In genomic region chr1:15579683-15580047, GRCh38 we compare ENCODE assay signal across 11 cellular contexts. TPM values are rescaled to one million over a fixed set of nuclear protein-coding genes. Genes with fewer than 3 reads are reported as not detected.
A peak's percentile ranks its signal among the peaks of the same experiment; 100 is the strongest.
DNase-seq lines count a peak whose midpoint lies in the region; ATAC-seq, FAIRE-seq and TF ChIP-seq lines count a peak whose summit lies in the region.
"Had no signal": no experiment of that assay in that cellular context is flagged by ENCODE, and none has a peak within 500 bp of the region (broad histone marks: within the 10 kb centered on the region; RNA-seq: fewer than 3 reads in every experiment).

No MANE protein-coding gene starts in this region.

- no peaks in the 10 kb centered on the region for H3K79me2 ChIP-seq in GM12878 (ENCODE audit: control insufficient read depth, insufficient read depth, low read length)
- no peaks in the 10 kb centered on the region for H3K79me2 ChIP-seq in parathyroid adenoma

- CTCF ChIA-PET in GM12878 (lab: Yijun Ruan, JAX) (interaction anchor here (0.9 to 2.2 kb wide), 3 partner anchors 7 to 212 kb away, joined by 3 to 9 read pairs (median 6); no protein-coding TSS in a partner anchor), A673 (lab: Charles Lee) (no interaction called here)

- H3K27ac ChIP-seq in GM12878 (ENCODE audit: control insufficient read depth, insufficient read depth), result peak overlapping the region; percentile 75
- H3K27ac ChIP-seq in parathyroid adenoma, result peak overlapping the region; percentile 85
- no peak overlapping the region for H3K27ac ChIP-seq in A673 (ENCODE audit: low read depth, low read length, poor library complexity, severe bottlenecking)

- peak; percentile 41 for DNase-seq in GM12878 (ENCODE audit: low read depth, low spot score)
- DNase-seq in A673 (ENCODE audit: low spot score), result no peak
- DNase-seq in NK-92 treated with Interleukin-12 subunit alpha and Interleukin-12 subunit beta, amount 100 ng/mL, for 24 hours (lab: John Stamatoyannopoulos, UW), result no peak
- DNase-seq in NCI-H526 (lab: John Stamatoyannopoulos, UW), result no peak
- DNase-seq: adrenal gland, NCI-H748 treated with DMSO at 0.1 percent for 48 hours, T-helper 9 cell had no signal

- POLR2A ChIA-PET in GM12878 (lab: Charles Lee) (interaction anchor here (0.6 to 1.4 kb wide), 5 partner anchors 12 to 54 kb away, joined by 3 to 7 read pairs (median 4); no protein-coding TSS in a partner anchor), A673 (lab: Charles Lee; ENCODE audit: low non-redundant PET) (no interaction called here)

- in situ Hi-C loops in GM12878 (cut with MboI), result no loop called here

- H2AFZ ChIP-seq in GM12878 (ENCODE audit: control insufficient read depth, low read depth, low read length) (peak overlapping the region; percentile 68), parathyroid adenoma (peak overlapping the region; percentile 36)

- TF ChIP-seq EP300 in GM12878 (IDR thresholded peaks at IDR 0.05; ENCODE audit: borderline replicate concordance in 1 of 2, control insufficient read depth in 1 of 2, low read depth in 2 of 2, low read length in 2 of 2), result no peak

- no peak for TF ChIP-seq POLR2A in GM12878 (IDR thresholded peaks at IDR 0.05; ENCODE audit: low read depth, low read length)

- FAIRE-seq in GM12878 (lab: Jason Lieb, UNC), result peak; percentile 89

- RAD21 ChIA-PET in GM12878 (lab: Charles Lee; ENCODE audit: unreplicated experiment), result interaction anchor here (1.3 kb wide), 1 partner anchor 114 kb away, joined by 3 read pairs; no protein-coding TSS in a partner anchor

- no peaks in the 10 kb centered on the region for H3K36me3 ChIP-seq in GM12878 (ENCODE audit: control insufficient read depth in 2 of 2, insufficient read depth in 2 of 2, low read length in 1 of 2)
- no peaks in the 10 kb centered on the region for H3K36me3 ChIP-seq in parathyroid adenoma (ENCODE audit: control insufficient read depth, insufficient read depth, low read length)
- H3K36me3 ChIP-seq in A673 (ENCODE audit: insufficient read depth, low read length, poor library complexity, severe bottlenecking), result no peaks in the 10 kb centered on the region
- H3K36me3 ChIP-seq: adrenal gland had no signal

- ATAC-seq in GM18502 (IDR thresholded peaks at IDR 0.05; ENCODE audit: poor library complexity, unreplicated experiment) (peak; percentile 43), HG03196 (IDR thresholded peaks at IDR 0.05; ENCODE audit: unreplicated experiment) (peak; percentile 46), GM12878 (peak; percentile 70), HG02763 (IDR thresholded peaks at IDR 0.05; ENCODE audit: unreplicated experiment) (no peak)

- TF ChIP-seq RAD21 in GM12878 (IDR thresholded peaks at IDR 0.05; ENCODE audit: insufficient read depth, low read depth, low read length), result no peak

- intact Hi-C loops in GM12878 (cut with micrococcal nuclease; ENCODE audit: unreplicated experiment), result no loop called here
- intact Hi-C loops in A673 (cut with micrococcal nuclease; ENCODE audit: unreplicated experiment), result no loop called here

- H4K20me1 ChIP-seq in GM12878 (ENCODE audit: control insufficient read depth, insufficient read depth), result no peaks in the 10 kb centered on the region

- H3K4me1 ChIP-seq in GM12878 (ENCODE audit: control insufficient read depth, insufficient read depth, low read length) (peaks cover 19% of the 10 kb centered on the region), parathyroid adenoma (peaks cover 14% of the 10 kb centered on the region), A673 (ENCODE audit: insufficient read depth, low read length, poor library complexity, severe bottlenecking) (no peaks in the 10 kb centered on the region)

- H3K9ac ChIP-seq in GM12878 (ENCODE audit: control insufficient read depth, insufficient read depth, low read length), result peak overlapping the region; percentile 67
- H3K9ac ChIP-seq in parathyroid adenoma, result no peak overlapping the region

- TF ChIP-seq CTCF in GM12878 (IDR thresholded peaks at IDR 0.05 in 2 of 3, conservative IDR thresholded peaks at IDR 0.05 in 1 of 3; ENCODE audit: control insufficient read depth in 2 of 3, extremely low read depth in 1 of 3, insufficient read depth in 1 of 3, low read depth in 3 of 3, low read length in 3 of 3), result no peak
- TF ChIP-seq CTCF in parathyroid adenoma (IDR thresholded peaks at IDR 0.05), result no peak
- no peak for TF ChIP-seq CTCF in A673 (conservative IDR thresholded peaks at IDR 0.05; ENCODE audit: low read depth, low read length)

- SMC1A ChIA-PET in GM12878 (lab: Charles Lee; ENCODE audit: uncharacterized antibody, unreplicated experiment), result interaction anchor here (0.6 to 2.7 kb wide), 10 partner anchors 9 to 79 kb away, joined by 3 to 10 read pairs (median 3); no protein-coding TSS in a partner anchor

- BruUV-seq in GM12878 (replicated peaks; lab: Mats Ljungman, UMichigan), result no TSS peak
- no TSS peak for BruUV-seq in A673 (replicated peaks; lab: Mats Ljungman, UMichigan)

- H3K4me2 ChIP-seq in GM12878 (ENCODE audit: control insufficient read depth, insufficient read depth) (peak overlapping the region; percentile 85), parathyroid adenoma (ENCODE audit: low read length) (peak overlapping the region; percentile 64)

- H3K9me3 ChIP-seq in GM12878 (replicated peaks; ENCODE audit: control insufficient read depth, insufficient read depth, low read length), result no peaks in the 10 kb centered on the region
- no peaks in the 10 kb centered on the region for H3K9me3 ChIP-seq in parathyroid adenoma (ENCODE audit: control insufficient read depth, low read length)
- H3K9me3 ChIP-seq in A673 (ENCODE audit: low read depth, low read length, poor library complexity, severe bottlenecking), result no peaks in the 10 kb centered on the region
- H3K9me3 ChIP-seq: adrenal gland had no signal

- H3K27me3 ChIP-seq in GM12878 (replicated peaks in 1 of 2; ENCODE audit: control insufficient read depth in 2 of 2, insufficient read depth in 2 of 2, low read length in 1 of 2) (no peaks in the 10 kb centered on the region), parathyroid adenoma (ENCODE audit: control insufficient read depth, insufficient read depth, low read length) (no peaks in the 10 kb centered on the region), A673 (replicated peaks; ENCODE audit: insufficient read depth, low read depth, low read length, poor library complexity) (no peaks in the 10 kb centered on the region)
- H3K27me3 ChIP-seq: adrenal gland had no signal

- H3K4me3 ChIP-seq in GM12878 (no peak overlapping the region), parathyroid adenoma (ENCODE audit: low read depth, low read length) (peak overlapping the region; percentile 39), A673 (ENCODE audit: low read depth, low read length, poor library complexity, severe bottlenecking) (no peak overlapping the region)
- H3K4me3 ChIP-seq: adrenal gland had no signal

RNA-seq across cellular contexts. Expression of gene AGMAT, which starts 5.2 kb away (rescaled TPM):
- 2.2 and 2.5 TPM in 2 replicates for total RNA-seq in GM12878 (2013; cell fraction: nucleolus; rRNA removed)
- total RNA-seq in GM12878 (2014; rRNA removed) (7.0 and 7.9 TPM in 2 replicates), GM12878 (2014; rRNA removed; fragmentation: Illumina TruSeq; extraction: Trizol) (5.0 and 5.3 TPM in 2 replicates), GM12878 (2021) (6.9 and 7.4 TPM in 2 replicates), A673 (2021) (0.11 and 0.20 TPM in 2 replicates)
- polyA plus RNA-seq in GM12878 (2011; ENCODE audit: low read depth), result 1.6 TPM
- polyA plus RNA-seq in GM12878 (2011; rRNA removed) (1.4 and 1.5 TPM in 2 replicates), GM12878 (2014; fragmentation: Illumina TruSeq; extraction: Trizol) (3.5 and 4.7 TPM in 2 replicates), GM12878 (2014; fragmentation: Nextera tagmentation; extraction: Ambion mirVana) (1 to 10 TPM in 1 of 2 experiments, under 1 TPM in 1; 0.47 to 1.6 TPM), GM12878 (2014; rRNA removed) (5.7 and 6.0 TPM in 2 replicates), GM12878 (2016; fragmentation: Nextera tagmentation; extraction: Ambion mirVana) (1 to 10 TPM; 3.6 to 4.7 TPM)
- polyA plus RNA-seq in GM12878 (2011; cell fraction: cytosol; rRNA removed), result 1.5 TPM in 2 replicates
- 0.45 and 0.57 TPM in 2 replicates for polyA plus RNA-seq in GM12878 (2011; cell fraction: nucleus; rRNA removed)
- polyA plus RNA-seq in GM12878 (2012), result 2.0 and 2.3 TPM in 2 replicates
- 1.2 and 1.3 TPM in 2 replicates for polyA minus RNA-seq in GM12878 (2011; rRNA and poly(A)+ RNA removed)
- 1.5 and 1.7 TPM in 2 replicates for polyA minus RNA-seq in GM12878 (2011; cell fraction: cytosol; rRNA and poly(A)+ RNA removed)
- polyA minus RNA-seq in GM12878 (2011; cell fraction: nucleus; rRNA and poly(A)+ RNA removed), result 0.24 and 0.38 TPM in 2 replicates

RNA-seq across cellular contexts. Expression of gene DDI2, which starts 37.6 kb away (rescaled TPM):
- 151 and 156 TPM in 2 replicates for total RNA-seq in GM12878 (2013; cell fraction: nucleolus; rRNA removed)
- total RNA-seq in GM12878 (2014; rRNA removed) (24.1 TPM in 2 replicates), GM12878 (2014; rRNA removed; fragmentation: Illumina TruSeq; extraction: Trizol) (17.1 and 17.3 TPM in 2 replicates), GM12878 (2021) (29.1 and 33.1 TPM in 2 replicates), A673 (2021) (38.1 and 41.3 TPM in 2 replicates)
- 6.8 TPM for polyA plus RNA-seq in GM12878 (2011; ENCODE audit: low read depth)
- polyA plus RNA-seq in GM12878 (2011; rRNA removed) (10.8 TPM in 2 replicates), GM12878 (2014; fragmentation: Illumina TruSeq; extraction: Trizol) (22.0 and 23.0 TPM in 2 replicates), GM12878 (2014; fragmentation: Nextera tagmentation; extraction: Ambion mirVana) (1 to 10 TPM; 3.3 to 3.6 TPM), GM12878 (2014; rRNA removed) (11.6 and 12.3 TPM in 2 replicates), GM12878 (2016; fragmentation: Nextera tagmentation; extraction: Ambion mirVana) (10 to 100 TPM in 1 of 2 experiments, 1 to 10 TPM in 1; 7.1 to 10.1 TPM)
- polyA plus RNA-seq in GM12878 (2011; cell fraction: cytosol; rRNA removed), result 8.2 and 8.9 TPM in 2 replicates
- polyA plus RNA-seq in GM12878 (2011; cell fraction: nucleus; rRNA removed), result 15.8 and 24.9 TPM in 2 replicates
- polyA plus RNA-seq in GM12878 (2012), result 8.3 and 9.0 TPM in 2 replicates
- 30.9 and 42.4 TPM in 2 replicates for polyA minus RNA-seq in GM12878 (2011; rRNA and poly(A)+ RNA removed)
- 5.6 and 8.4 TPM in 2 replicates for polyA minus RNA-seq in GM12878 (2011; cell fraction: cytosol; rRNA and poly(A)+ RNA removed)
- polyA minus RNA-seq in GM12878 (2011; cell fraction: nucleus; rRNA and poly(A)+ RNA removed), result 46.9 and 73.7 TPM in 2 replicates

RNA-seq across cellular contexts. Expression of gene DNAJC16, which starts 53.0 kb away (rescaled TPM):
- 36.5 and 37.0 TPM in 2 replicates for total RNA-seq in GM12878 (2013; cell fraction: nucleolus; rRNA removed)
- total RNA-seq in GM12878 (2014; rRNA removed), result 12.2 and 12.7 TPM in 2 replicates
- total RNA-seq in GM12878 (2014; rRNA removed; fragmentation: Illumina TruSeq; extraction: Trizol), result 9.4 and 10.3 TPM in 2 replicates
- total RNA-seq in GM12878 (2021), result 10.3 and 11.8 TPM in 2 replicates
- 2.7 TPM for polyA plus RNA-seq in GM12878 (2011; ENCODE audit: low read depth)
- 8.6 and 10.6 TPM in 2 replicates for polyA plus RNA-seq in GM12878 (2011; rRNA removed)
- 5.0 and 7.7 TPM in 2 replicates for polyA plus RNA-seq in GM12878 (2011; cell fraction: cytosol; rRNA removed)
- polyA plus RNA-seq in GM12878 (2011; cell fraction: nucleus; rRNA removed), result 7.1 and 10.2 TPM in 2 replicates
- polyA plus RNA-seq in GM12878 (2012), result 3.7 and 5.3 TPM in 2 replicates
- 8.5 and 10.7 TPM in 2 replicates for polyA plus RNA-seq in GM12878 (2014; fragmentation: Illumina TruSeq; extraction: Trizol)
- polyA plus RNA-seq in GM12878 (2014; fragmentation: Nextera tagmentation; extraction: Ambion mirVana), result 1 to 10 TPM; 2.4 to 4.4 TPM
- polyA plus RNA-seq in GM12878 (2014; rRNA removed), result 7.0 and 7.1 TPM in 2 replicates
- 1 to 10 TPM; 6.8 to 6.9 TPM for polyA plus RNA-seq in GM12878 (2016; fragmentation: Nextera tagmentation; extraction: Ambion mirVana)
- 10.9 and 16.5 TPM in 2 replicates for polyA minus RNA-seq in GM12878 (2011; rRNA and poly(A)+ RNA removed)
- 7.1 and 10.0 TPM in 2 replicates for polyA minus RNA-seq in GM12878 (2011; cell fraction: cytosol; rRNA and poly(A)+ RNA removed)
- polyA minus RNA-seq in GM12878 (2011; cell fraction: nucleus; rRNA and poly(A)+ RNA removed), result 2.9 and 6.0 TPM in 2 replicates
- 17.1 and 18.6 TPM in 2 replicates for total RNA-seq in A673 (2021)

RNA-seq across cellular contexts. Expression of gene CASP9, which starts 55.6 kb away (rescaled TPM):
- 9.2 and 9.5 TPM in 2 replicates for total RNA-seq in GM12878 (2013; cell fraction: nucleolus; rRNA removed)
- 7.6 and 8.7 TPM in 2 replicates for total RNA-seq in GM12878 (2014; rRNA removed)
- total RNA-seq in GM12878 (2014; rRNA removed; fragmentation: Illumina TruSeq; extraction: Trizol), result 6.3 and 6.5 TPM in 2 replicates
- total RNA-seq in GM12878 (2021), result 8.5 and 10.8 TPM in 2 replicates
- polyA plus RNA-seq in GM12878 (2011; ENCODE audit: low read depth), result 5.6 TPM
- 10.1 and 14.6 TPM in 2 replicates for polyA plus RNA-seq in GM12878 (2011; rRNA removed)
- 20.3 and 21.5 TPM in 2 replicates for polyA plus RNA-seq in GM12878 (2011; cell fraction: cytosol; rRNA removed)
- polyA plus RNA-seq in GM12878 (2011; cell fraction: nucleus; rRNA removed), result 17.7 and 18.3 TPM in 2 replicates
- 6.6 and 6.7 TPM in 2 replicates for polyA plus RNA-seq in GM12878 (2012)
- 7.9 and 8.2 TPM in 2 replicates for polyA plus RNA-seq in GM12878 (2014; fragmentation: Illumina TruSeq; extraction: Trizol)
- polyA plus RNA-seq in GM12878 (2014; fragmentation: Nextera tagmentation; extraction: Ambion mirVana), result 1 to 10 TPM; 2.7 to 3.9 TPM
- polyA plus RNA-seq in GM12878 (2014; rRNA removed), result 8.8 and 9.8 TPM in 2 replicates
- 1 to 10 TPM; 7.2 to 7.6 TPM for polyA plus RNA-seq in GM12878 (2016; fragmentation: Nextera tagmentation; extraction: Ambion mirVana)
- polyA minus RNA-seq in GM12878 (2011; rRNA and poly(A)+ RNA removed), result 13.1 and 16.9 TPM in 2 replicates
- 10.6 and 11.2 TPM in 2 replicates for polyA minus RNA-seq in GM12878 (2011; cell fraction: cytosol; rRNA and poly(A)+ RNA removed)
- polyA minus RNA-seq in GM12878 (2011; cell fraction: nucleus; rRNA and poly(A)+ RNA removed), result 4.2 and 6.9 TPM in 2 replicates
- 7.0 and 8.9 TPM in 2 replicates for total RNA-seq in A673 (2021)
